Comparison of ENCODE assay signal across 1 cellular context in genomic region chr12:46430340-46430948, GRCh38.
TF ChIP-seq lines count a peak whose summit lies in the region.

No MANE protein-coding gene starts in this region.

TF ChIP-seq in HepG2, 621 proteins besides CTCF, POLR2A, EP300 and RAD21 (continued from another document and continues in another):
- TF ChIP-seq, protein P1, sequence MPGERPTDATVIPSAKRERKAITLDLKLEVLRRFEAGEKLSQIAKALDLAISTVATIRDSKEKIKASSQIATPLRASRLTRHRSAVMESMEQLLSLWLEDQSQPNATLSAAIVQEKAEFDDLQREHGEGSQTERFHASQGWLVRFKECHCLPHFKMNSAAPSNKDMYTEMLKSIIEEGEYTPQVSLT (CRISPR knock-in tag; IDR thresholded peaks at IDR 0.05; ENCODE audit: borderline replicate concordance, low read depth) = no peak
- TF ChIP-seq STAT6 (CRISPR knock-in tag; IDR thresholded peaks at IDR 0.05; ENCODE audit: borderline replicate concordance) = no peak
- peak; percentile 59; the same call in 1 of the 2 replicates for TF ChIP-seq ZNF878 (CRISPR knock-in tag; IDR thresholded peaks at IDR 0.05)
- no peak for TF ChIP-seq ZNF20 (CRISPR knock-in tag; IDR thresholded peaks at IDR 0.05)
- peak; percentile 86 for TF ChIP-seq GFI1 (CRISPR knock-in tag; IDR thresholded peaks at IDR 0.05; ENCODE audit: borderline replicate concordance)
- no peak for TF ChIP-seq RBM22 (optimal IDR thresholded peaks at IDR 0.05; ENCODE audit: low read length)
- TF ChIP-seq CEBPB (IDR thresholded peaks at IDR 0.05; ENCODE audit: borderline replicate concordance, low read depth, low read length) = peak; percentile 99
- no peak for TF ChIP-seq ZNF234 (CRISPR knock-in tag; conservative IDR thresholded peaks at IDR 0.05)
- TF ChIP-seq BCL6 (CRISPR knock-in tag; IDR thresholded peaks at IDR 0.05) = peak; percentile 83
- TF ChIP-seq ZSCAN9 (CRISPR knock-in tag; IDR thresholded peaks at IDR 0.05; ENCODE audit: borderline replicate concordance) = 0 out of 2 replicates have a peak, but pooled peaks have one; percentile 66
- TF ChIP-seq ARNTL (CRISPR knock-in tag; IDR thresholded peaks at IDR 0.05) = 0 out of 2 replicates have a peak, but pooled peaks have one; percentile 33
- peak; percentile 15 for TF ChIP-seq ASH2L (IDR thresholded peaks at IDR 0.05; ENCODE audit: insufficient read length, low read depth, low read length)
- TF ChIP-seq ZNF776 (CRISPR knock-in tag; IDR thresholded peaks at IDR 0.05) = no peak
- peak; percentile 70 for TF ChIP-seq JUND (CRISPR knock-in tag; IDR thresholded peaks at IDR 0.05)
- peak; percentile 42; the same call in 1 of the 2 replicates for TF ChIP-seq HOXA3 (CRISPR knock-in tag; IDR thresholded peaks at IDR 0.05)
- TF ChIP-seq, protein P2, sequence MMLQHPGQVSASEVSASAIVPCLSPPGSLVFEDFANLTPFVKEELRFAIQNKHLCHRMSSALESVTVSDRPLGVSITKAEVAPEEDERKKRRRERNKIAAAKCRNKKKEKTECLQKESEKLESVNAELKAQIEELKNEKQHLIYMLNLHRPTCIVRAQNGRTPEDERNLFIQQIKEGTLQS (CRISPR knock-in tag; IDR thresholded peaks at IDR 0.05) = peak; percentile 94
- peak; percentile 56 to 82; a peak in 3 of 4 replicates for TF ChIP-seq NR2F1 (CRISPR knock-in tag; IDR thresholded peaks at IDR 0.05)
- TF ChIP-seq GATA4 (IDR thresholded peaks at IDR 0.05; ENCODE audit: borderline replicate concordance, low read depth) = peak; percentile 87
- peak; percentile 62; the same call in 1 of the 2 replicates for TF ChIP-seq NFKBIZ (CRISPR knock-in tag; IDR thresholded peaks at IDR 0.05)
- no peak for TF ChIP-seq ZNF460 (CRISPR knock-in tag; IDR thresholded peaks at IDR 0.05; ENCODE audit: borderline replicate concordance)
- TF ChIP-seq SP2 (CRISPR knock-in tag; IDR thresholded peaks at IDR 0.05) = no peak
- TF ChIP-seq ZKSCAN8 (CRISPR knock-in tag; IDR thresholded peaks at IDR 0.05; ENCODE audit: borderline replicate concordance) = peak; percentile 93
- TF ChIP-seq NFIC (IDR thresholded peaks at IDR 0.05; ENCODE audit: low read length) = peak; percentile 69; the same call in 1 of the 2 replicates
- no peak for TF ChIP-seq CENPT (CRISPR knock-in tag; IDR thresholded peaks at IDR 0.05; ENCODE audit: low read depth)
- TF ChIP-seq ARID5B (CRISPR knock-in tag; IDR thresholded peaks at IDR 0.05) = peak; percentile 95
- no peak for TF ChIP-seq ZNF619 (CRISPR knock-in tag; IDR thresholded peaks at IDR 0.05)
- peak in 1 of 2 experiments; percentile 68; a peak in 1 of 4 replicates for TF ChIP-seq KLF16 (CRISPR knock-in tag; IDR thresholded peaks at IDR 0.05)
- TF ChIP-seq PPARG (CRISPR knock-in tag; conservative IDR thresholded peaks at IDR 0.05) = peak; percentile 73
- TF ChIP-seq ZNF331 (CRISPR knock-in tag; IDR thresholded peaks at IDR 0.05) = peak; percentile 78
- TF ChIP-seq SMYD3 (CRISPR knock-in tag; IDR thresholded peaks at IDR 0.05) = 0 out of 2 replicates have a peak, but pooled peaks have one; percentile 39
- peak; percentile 91 for TF ChIP-seq ARID3A (IDR thresholded peaks at IDR 0.05; ENCODE audit: low read depth, low read length)
- TF ChIP-seq ZNF557 (CRISPR knock-in tag; IDR thresholded peaks at IDR 0.05) = 0 out of 2 replicates have a peak, but pooled peaks have one; percentile 21
- TF ChIP-seq HDAC1 (CRISPR knock-in tag; IDR thresholded peaks at IDR 0.05) = peak; percentile 66
- TF ChIP-seq CREM (IDR thresholded peaks at IDR 0.05) = peak; percentile 83
- TF ChIP-seq CREM (CRISPR knock-in tag; IDR thresholded peaks at IDR 0.05) = no peak
- TF ChIP-seq DRAP1 (CRISPR knock-in tag; IDR thresholded peaks at IDR 0.05) = peak; percentile 69
- TF ChIP-seq CHD2 (IDR thresholded peaks at IDR 0.05; ENCODE audit: low read depth, low read length) = no peak
- TF ChIP-seq SP4 (CRISPR knock-in tag; IDR thresholded peaks at IDR 0.05) = no peak
- peak; percentile 73; the same call in 1 of the 2 replicates for TF ChIP-seq JUNB (CRISPR knock-in tag; IDR thresholded peaks at IDR 0.05; ENCODE audit: borderline replicate concordance)
- TF ChIP-seq ZNF768 (CRISPR knock-in tag; IDR thresholded peaks at IDR 0.05) = no peak
- TF ChIP-seq, protein P3, sequence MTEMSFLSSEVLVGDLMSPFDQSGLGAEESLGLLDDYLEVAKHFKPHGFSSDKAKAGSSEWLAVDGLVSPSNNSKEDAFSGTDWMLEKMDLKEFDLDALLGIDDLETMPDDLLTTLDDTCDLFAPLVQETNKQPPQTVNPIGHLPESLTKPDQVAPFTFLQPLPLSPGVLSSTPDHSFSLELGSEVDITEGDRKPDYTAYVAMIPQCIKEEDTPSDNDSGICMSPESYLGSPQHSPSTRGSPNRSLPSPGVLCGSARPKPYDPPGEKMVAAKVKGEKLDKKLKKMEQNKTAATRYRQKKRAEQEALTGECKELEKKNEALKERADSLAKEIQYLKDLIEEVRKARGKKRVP (CRISPR knock-in tag; IDR thresholded peaks at IDR 0.05) = peak; percentile 71 to 98; a peak in 3 of 4 replicates
- peak; percentile 51; the same call in 1 of the 2 replicates for TF ChIP-seq ATF1 (CRISPR knock-in tag; IDR thresholded peaks at IDR 0.05)
- TF ChIP-seq ZNF446 (CRISPR knock-in tag; IDR thresholded peaks at IDR 0.05) = no peak
- 0 out of 2 replicates have a peak, but pooled peaks have one; percentile 62 for TF ChIP-seq TGIF2 (CRISPR knock-in tag; IDR thresholded peaks at IDR 0.05)
- TF ChIP-seq MEF2D (CRISPR knock-in tag; IDR thresholded peaks at IDR 0.05) = 0 out of 2 replicates have a peak, but pooled peaks have one; percentile 28
- TF ChIP-seq MYPOP (CRISPR knock-in tag; IDR thresholded peaks at IDR 0.05) = peak; percentile 35; the same call in 1 of the 2 replicates
- TF ChIP-seq FOXJ3 (CRISPR knock-in tag; IDR thresholded peaks at IDR 0.05; ENCODE audit: borderline replicate concordance) = peak; percentile 74; the same call in 1 of the 2 replicates
- TF ChIP-seq ZNF609 (CRISPR knock-in tag; IDR thresholded peaks at IDR 0.05; ENCODE audit: borderline replicate concordance) = peak; percentile 93
- peak; percentile 56; the same call in 1 of the 2 replicates for TF ChIP-seq ZNF292 (CRISPR knock-in tag; IDR thresholded peaks at IDR 0.05; ENCODE audit: borderline replicate concordance, low read depth)
- TF ChIP-seq MAX (IDR thresholded peaks at IDR 0.05) = peak; percentile 38; the same call in 1 of the 2 replicates
- no peak for TF ChIP-seq ZNF709 (CRISPR knock-in tag; IDR thresholded peaks at IDR 0.05)
